Comparison of ENCODE assay signal across 18 cellular contexts in the genomic region with DNA sequence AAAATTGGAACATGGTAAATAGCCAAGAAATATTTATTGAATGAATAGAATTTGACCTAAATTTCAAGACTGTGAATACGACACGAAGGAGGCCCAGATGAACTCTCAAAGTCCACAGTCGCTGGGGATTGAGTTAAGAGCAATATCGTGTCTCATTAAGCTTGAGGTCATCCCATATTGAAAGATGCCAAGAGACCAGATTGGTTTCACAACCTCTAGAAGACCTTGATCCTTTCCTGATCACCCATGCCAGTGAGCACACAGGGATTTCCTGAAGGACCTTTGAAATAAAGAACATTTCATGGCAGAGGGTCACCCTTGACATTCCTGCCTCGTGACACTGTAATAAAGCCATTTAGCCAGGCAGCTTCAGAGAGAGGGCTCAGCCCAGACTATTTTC.
"Had no signal": no experiment of that assay in that cellular context is flagged by ENCODE, and none has a peak within 500 bp of the region (broad histone marks: within the 10 kb centered on the region; RNA-seq: fewer than 3 reads in every experiment).

No MANE protein-coding gene starts in this region.

- H3K27me3 Mint-ChIP-seq: brain; dendritic cell treated with granulocyte-macrophage colony-stimulating factor and Interleukin-4, amounts not matched to agents 40 ng/mL and 50 ng/mL, for 4 days had no signal

- H3K9me3 Mint-ChIP-seq: activated naive CD8-positive, alpha-beta T cell treated with anti-CD3 and anti-CD28 coated beads for 36 hours; activated T-helper 1 cell treated with anti-CD3 and anti-CD28 coated beads, Interleukin-12 subunit alpha, Interleukin-12 subunit beta, Interleukin-2, Interleukin-4 antibody, amounts not matched to agents 30 ng/mL and 10 ng/mL and 1 ng/mL, durations not matched to agents 14 hours and 24 hours and 36 hours had no signal

- H3K4me3 Mint-ChIP-seq: activated naive CD8-positive, alpha-beta T cell treated with anti-CD3 and anti-CD28 coated beads for 36 hours; activated T-helper 1 cell treated with anti-CD3 and anti-CD28 coated beads, Interleukin-12 subunit alpha, Interleukin-12 subunit beta, Interleukin-2, Interleukin-4 antibody, amounts not matched to agents 30 ng/mL and 10 ng/mL and 1 ng/mL, durations not matched to agents 14 hours and 24 hours and 36 hours; brain; dendritic cell treated with granulocyte-macrophage colony-stimulating factor and Interleukin-4, amounts not matched to agents 40 ng/mL and 50 ng/mL, for 4 days; naive thymus-derived CD8-positive, alpha-beta T cell had no signal

- H3K27me3 ChIP-seq: gastroesophageal sphincter, heart right ventricle, right atrium auricular region, upper lobe of left lung had no signal

- H3K36me3 Mint-ChIP-seq: activated naive CD8-positive, alpha-beta T cell treated with anti-CD3 and anti-CD28 coated beads for 36 hours; brain; naive thymus-derived CD8-positive, alpha-beta T cell had no signal

- H3K4me1 ChIP-seq: gastroesophageal sphincter, heart right ventricle, right atrium auricular region, upper lobe of left lung had no signal

- DNase-seq: activated naive CD8-positive, alpha-beta T cell treated with anti-CD3 and anti-CD28 coated beads for 36 hours; amygdala; effector memory CD4-positive, alpha-beta T cell; heart right ventricle; left colon; mammary epithelial cell; mucosa of descending colon; naive thymus-derived CD8-positive, alpha-beta T cell; small intestine; stimulated activated CD4-positive, alpha-beta T cell treated with anti-CD3 and anti-CD28 coated beads, Interleukin-4, amount 100 ng/mL, for 4 hours; stimulated activated CD8-positive, alpha-beta memory T cell treated with anti-CD3 and anti-CD28 coated beads, Interleukin-4, amount 100 ng/mL, for 48 hours; stimulated activated naive CD8-positive, alpha-beta T cell treated with anti-CD3 and anti-CD28 coated beads, Interleukin-15, Interleukin-2, amounts not matched to agents 100 U/mL and 50 U/mL, for 24 hours; upper lobe of left lung had no signal

- H3K4me3 ChIP-seq: gastroesophageal sphincter, heart right ventricle, mucosa of descending colon, right atrium auricular region, upper lobe of left lung had no signal

- H3K27ac Mint-ChIP-seq: activated naive CD8-positive, alpha-beta T cell treated with anti-CD3 and anti-CD28 coated beads for 36 hours; activated T-helper 1 cell treated with anti-CD3 and anti-CD28 coated beads, Interleukin-12 subunit alpha, Interleukin-12 subunit beta, Interleukin-2, Interleukin-4 antibody, amounts not matched to agents 30 ng/mL and 10 ng/mL and 1 ng/mL, durations not matched to agents 14 hours and 24 hours and 36 hours; dendritic cell treated with granulocyte-macrophage colony-stimulating factor and Interleukin-4, amounts not matched to agents 40 ng/mL and 50 ng/mL, for 4 days; naive thymus-derived CD8-positive, alpha-beta T cell had no signal

- H3K4me1 Mint-ChIP-seq: activated naive CD8-positive, alpha-beta T cell treated with anti-CD3 and anti-CD28 coated beads for 36 hours; naive thymus-derived CD8-positive, alpha-beta T cell had no signal

- ATAC-seq: gastroesophageal sphincter; heart right ventricle; left colon; mucosa of descending colon; naive thymus-derived CD8-positive, alpha-beta T cell; stimulated activated naive CD8-positive, alpha-beta T cell treated with anti-CD3 and anti-CD28 coated beads, Interleukin-15, Interleukin-2, amounts not matched to agents 100 U/mL and 50 U/mL, for 24 hours had no signal

- H3K9me3 ChIP-seq: gastroesophageal sphincter, heart right ventricle, mucosa of descending colon, right atrium auricular region, upper lobe of left lung had no signal

- H3K36me3 ChIP-seq: gastroesophageal sphincter, heart right ventricle, right atrium auricular region, upper lobe of left lung had no signal
